In the genomic region with DNA sequence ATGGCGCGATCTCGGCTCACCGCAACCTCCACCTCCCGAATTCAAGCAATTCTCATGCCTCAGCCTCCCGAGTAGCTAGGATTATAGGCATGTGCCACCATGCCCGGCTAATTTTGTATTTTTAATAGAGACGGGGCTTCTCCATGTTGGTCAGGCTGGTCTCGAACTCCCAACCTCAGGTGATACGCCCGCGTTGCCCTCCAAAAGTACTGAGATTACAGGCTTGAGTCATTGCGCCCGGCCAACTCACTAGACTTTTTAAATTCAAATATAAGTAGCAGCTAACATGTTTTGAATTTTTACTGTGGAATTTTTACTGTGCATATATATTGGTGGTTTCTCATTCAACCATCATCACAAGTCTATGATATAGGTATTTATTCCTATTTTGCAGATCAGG, we compare ENCODE assay signal across 1 cellular context. TPM values are rescaled to one million over a fixed set of nuclear protein-coding genes. Genes with fewer than 3 reads are reported as not detected.
"Had no signal": no experiment of that assay in that cellular context is flagged by ENCODE, and none has a peak within 500 bp of the region (broad histone marks: within the 10 kb centered on the region; RNA-seq: fewer than 3 reads in every experiment).

No MANE protein-coding gene starts in this region.

RNA-seq across cellular contexts. Expression of a gene that starts 19.5 kb away (rescaled TPM):
- total RNA-seq: H4 had no signal
